ENCODE assay signal across 18 cellular contexts in the genomic region with DNA sequence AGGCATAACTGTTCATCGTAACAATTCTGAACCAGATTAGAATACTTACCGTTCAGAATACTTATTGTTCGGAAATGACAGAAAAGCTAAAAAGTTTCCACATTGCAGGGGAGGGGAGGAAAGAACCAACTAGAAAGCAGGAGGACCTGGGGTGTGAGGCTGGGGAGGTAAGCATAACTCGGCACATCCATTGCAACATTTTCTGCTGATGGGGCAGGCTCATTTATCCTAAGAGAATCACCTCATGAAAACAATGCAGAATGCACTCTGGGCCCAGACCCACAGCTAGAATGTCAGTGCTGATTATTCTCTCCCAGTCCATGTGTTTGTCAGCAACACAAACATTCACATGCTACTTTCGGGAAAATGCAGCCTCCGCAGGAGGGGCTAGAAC. TPM values are rescaled to one million over a fixed set of nuclear protein-coding genes. Genes with fewer than 3 reads are reported as not detected.
DNase-seq lines count a peak whose midpoint lies in the region; TF ChIP-seq lines count a peak whose summit lies in the region.
"Had no signal": no experiment of that assay in that cellular context is flagged by ENCODE, and none has a peak within 500 bp of the region (broad histone marks: within the 10 kb centered on the region; RNA-seq: fewer than 3 reads in every experiment).

No MANE protein-coding gene starts in this region.

- TF ChIP-seq POLR2A in esophagus muscularis mucosa (IDR thresholded peaks at IDR 0.05; ENCODE audit: low read depth) (no peak), testis (IDR thresholded peaks at IDR 0.05) (no peak), adrenal gland (IDR thresholded peaks at IDR 0.05) (no peak)

- no peaks in the 10 kb centered on the region for H3K9me2 ChIP-seq in OCI-LY1 (ENCODE audit: low read depth, low read length)
- no peaks in the 10 kb centered on the region for H3K9me2 ChIP-seq in GM23248 (ENCODE audit: insufficient read depth)

- H3K9ac ChIP-seq in OCI-LY1 (ENCODE audit: low read length) (peak overlapping the region; percentile 31; the same call in 1 of the 2 replicates), GM23248 (no peak overlapping the region)

- no peaks in the 10 kb centered on the region for H3K9me3 ChIP-seq in OCI-LY1 (ENCODE audit: low read length)
- H3K9me3 ChIP-seq in esophagus muscularis mucosa, result no peaks in the 10 kb centered on the region
- H3K9me3 ChIP-seq in testis, result no peaks in the 10 kb centered on the region
- no peaks in the 10 kb centered on the region for H3K9me3 ChIP-seq in adrenal gland (replicated peaks in 1 of 3)
- no peaks in the 10 kb centered on the region for H3K9me3 ChIP-seq in GM23248 (ENCODE audit: low read depth)
- H3K9me3 ChIP-seq: BE2C had no signal

- H3K4me2 ChIP-seq in OCI-LY1 (ENCODE audit: low read length) (peak overlapping the region; percentile 58), GM23248 (ENCODE audit: unreplicated experiment) (no peak overlapping the region)
- H3K4me2 ChIP-seq: GM23338 had no signal

- H3K79me2 ChIP-seq in OCI-LY1 (ENCODE audit: insufficient read depth, low read length) (peaks cover 89% of the 10 kb centered on the region), GM23248 (ENCODE audit: insufficient read depth) (peaks cover 100% of the 10 kb centered on the region)

- TF ChIP-seq CTCF in OCI-LY1 (IDR thresholded peaks at IDR 0.05; ENCODE audit: low read length) (no peak), esophagus muscularis mucosa (IDR thresholded peaks at IDR 0.05) (no peak), neural crest cell (conservative IDR thresholded peaks at IDR 0.05) (no peak), testis (IDR thresholded peaks at IDR 0.05) (no peak), adrenal gland (IDR thresholded peaks at IDR 0.05) (no peak)

- no peaks in the 10 kb centered on the region for H3K36me3 Mint-ChIP-seq in neural crest cell (ENCODE audit: low read depth)

- in situ Hi-C loops in GM23248 (cut with MboI), result no loop called here

- 66% methylated on average over 6 of the region's 6 CpGs for WGBS in esophagus muscularis mucosa
- WGBS in testis, 2 donors, result 72 to 79% methylated on average over 6 of the region's 6 CpGs
- WGBS in adrenal gland, 4 donors, result 93 to 96% (median 95%) methylated on average over 6 of the region's 6 CpGs
- 80 to 83% methylated on average over 6 of the region's 6 CpGs for WGBS in GM23248 (ENCODE audit: low coverage in 1 of 2, low lambda C conversion rate in 2 of 2, missing lambda C conversion rate in 2 of 2), 2 experiments

- peaks cover 18% of the 10 kb centered on the region for H3K4me1 Mint-ChIP-seq in neural crest cell

- peak overlapping the region; percentile 27 for H3K27ac Mint-ChIP-seq in neural crest cell (ENCODE audit: unreplicated experiment)
- H3K27ac Mint-ChIP-seq: CD4-positive, alpha-beta memory T cell; GM23338 had no signal

- DNase-seq in esophagus muscularis mucosa (ENCODE audit: extremely low spot score) (no peak), neural crest cell (ENCODE audit: low read depth, low spot score) (no peak), testis (peak; percentile 66), SK-N-DZ (ENCODE audit: low spot score) (no peak), adrenal gland (no peak), GM23248 (no peak)
- DNase-seq: BE2C; CD4-positive, alpha-beta memory T cell; DMS79 treated with DMSO at 0.1 percent for 48 hours; GDM1; KBM-7; NCI-H146; NCI-H2107; NCI-H345; NCI-H526 treated with DMSO at 0.1 percent for 48 hours had no signal

- H3F3A ChIP-seq in OCI-LY1 (ENCODE audit: insufficient read depth, low read length), result no peaks in the 10 kb centered on the region
- H3F3A ChIP-seq in GM23248 (ENCODE audit: insufficient read depth), result peaks cover 36% of the 10 kb centered on the region

- no peaks in the 10 kb centered on the region for H4K20me1 ChIP-seq in OCI-LY1 (ENCODE audit: insufficient read depth, low read length)
- H4K20me1 ChIP-seq in GM23248 (ENCODE audit: insufficient read depth), result no peaks in the 10 kb centered on the region

- no peaks in the 10 kb centered on the region for H3K27me3 Mint-ChIP-seq in neural crest cell (ENCODE audit: low read depth)
- H3K27me3 Mint-ChIP-seq: CD4-positive, alpha-beta memory T cell had no signal

- H3K4me3 ChIP-seq in OCI-LY1 (ENCODE audit: low read depth, low read length, poor library complexity, severe bottlenecking) (no peak overlapping the region), esophagus muscularis mucosa (no peak overlapping the region), testis (no peak overlapping the region), adrenal gland (no peak overlapping the region), GM23248 (no peak overlapping the region)
- H3K4me3 ChIP-seq: GM23338 had no signal

- H3K4me1 ChIP-seq in OCI-LY1 (ENCODE audit: insufficient read depth, low read length, severe bottlenecking) (peaks cover 65% of the 10 kb centered on the region), esophagus muscularis mucosa (peaks cover 22 to 92% (median 80%) of the 10 kb centered on the region in 4 donors), testis (peaks cover 44% of the 10 kb centered on the region), adrenal gland (replicated peaks in 1 of 2) (peaks cover 16 to 34% of the 10 kb centered on the region in 2 donors), GM23248 (ENCODE audit: insufficient read depth) (peaks cover 44% of the 10 kb centered on the region)
- H3K4me1 ChIP-seq: BE2C had no signal

- H2AFZ ChIP-seq in OCI-LY1 (ENCODE audit: low read length) (no peak overlapping the region), GM23248 (no peak overlapping the region)
- H2AFZ ChIP-seq: GM23338 had no signal

- H3K27ac ChIP-seq in OCI-LY1 (ENCODE audit: low read depth, low read length, poor library complexity, severe bottlenecking), result peak overlapping the region; percentile 77
- H3K27ac ChIP-seq in esophagus muscularis mucosa (replicated peaks in 1 of 4), result peak overlapping the region in 3 of 4 donors; percentile 13 to 59 (median 57)
- peak overlapping the region in 1 of 2 donors; percentile 65 for H3K27ac ChIP-seq in testis
- no peak overlapping the region for H3K27ac ChIP-seq in adrenal gland
- no peak overlapping the region for H3K27ac ChIP-seq in GM23248
- H3K27ac ChIP-seq: HL-60 had no signal

- no peaks in the 10 kb centered on the region for H3K9me3 Mint-ChIP-seq in neural crest cell
- H3K9me3 Mint-ChIP-seq: CD4-positive, alpha-beta memory T cell; GM23338 had no signal

- H3K4me3 Mint-ChIP-seq in neural crest cell, result no peak overlapping the region
- H3K4me3 Mint-ChIP-seq: GM23338 had no signal

- no peak for TF ChIP-seq EP300 in esophagus muscularis mucosa (IDR thresholded peaks at IDR 0.05)

- intact Hi-C loops in esophagus muscularis mucosa (cut with DNase I), result no loop called here
- intact Hi-C loops in testis (cut with DNase I; ENCODE audit: low total_unique reads), result no loop called here
- intact Hi-C loops in adrenal gland (cut with DNase I), result no loop called here

- peaks cover 7% of the 10 kb centered on the region; the same call in 1 of the 2 replicates for H3K36me3 ChIP-seq in OCI-LY1 (ENCODE audit: insufficient read depth, low read length)
- no peaks in the 10 kb centered on the region for H3K36me3 ChIP-seq in esophagus muscularis mucosa
- no peaks in the 10 kb centered on the region for H3K36me3 ChIP-seq in testis (ENCODE audit: low read depth, missing control alignments)
- H3K36me3 ChIP-seq in adrenal gland (replicated peaks in 1 of 2), result no peaks in the 10 kb centered on the region
- peaks cover 9% of the 10 kb centered on the region; the same call in 1 of the 2 replicates for H3K36me3 ChIP-seq in GM23248 (ENCODE audit: low read depth)
- H3K36me3 ChIP-seq: BE2C had no signal

- H3K27me3 ChIP-seq in OCI-LY1 (ENCODE audit: insufficient read depth, low read length), result no peaks in the 10 kb centered on the region
- H3K27me3 ChIP-seq in esophagus muscularis mucosa, result no peaks in the 10 kb centered on the region
- no peaks in the 10 kb centered on the region for H3K27me3 ChIP-seq in testis
- H3K27me3 ChIP-seq in adrenal gland, result no peaks in the 10 kb centered on the region
- H3K27me3 ChIP-seq in GM23248 (replicated peaks; ENCODE audit: insufficient read depth), result no peaks in the 10 kb centered on the region
- H3K27me3 ChIP-seq: BE2C had no signal

RNA-seq across cellular contexts. Expression of gene DNMBP, which starts 9.6 kb away (rescaled TPM):
- 10 to 100 TPM; 14.5 to 21.6 (median 17.4) TPM for total RNA-seq in esophagus muscularis mucosa
- total RNA-seq in neural crest cell, result 17.8 and 18.3 TPM in 2 replicates
- total RNA-seq in testis, result 10 to 100 TPM; 33.4 to 36.0 TPM
- polyA plus RNA-seq in testis (ENCODE audit: insufficient read depth, low read depth, low replicate concordance), result 20.8 TPM
- 1.2 and 2.1 TPM in 2 replicates for polyA plus RNA-seq in SK-N-DZ (2014; cell fraction: cytosol; rRNA removed)
- 0.66 and 1.7 TPM in 2 replicates for polyA plus RNA-seq in SK-N-DZ (2014; cell fraction: nucleus; rRNA removed)
- 10 to 100 TPM in 7 of 8 donors, 1 to 10 TPM in 1; 8.9 to 17.9 (median 12.5) TPM for total RNA-seq in adrenal gland
- 10 to 100 TPM in 1 of 3 donors, 1 to 10 TPM in 2; 5.7 to 13.6 (median 9.5) TPM for polyA plus RNA-seq in adrenal gland
- total RNA-seq in GM23248 (2014; rRNA removed; shearing (Covaris generic)), result 18.5 and 22.4 TPM in 2 replicates
- polyA plus RNA-seq in GM23248 (2016; fragmentation: Nextera tagmentation; extraction: Ambion mirVana), result 12.4 and 12.6 TPM in 2 replicates

Comparison
In these comparisons a context has a peak if more than half of its experiments do, and no peak if none do; other contexts are left out.
1. H3K27ac ChIP-seq: peak in OCI-LY1 (single experiment) and esophagus muscularis mucosa (3 of 4); none in adrenal gland (0 of 5) and GM23248 (single experiment).